9 cellular contexts compared by ENCODE assay signal in genomic region chr3:129428020-129428381, GRCh38. TPM values are rescaled to one million over a fixed set of nuclear protein-coding genes. Genes with fewer than 3 reads are reported as not detected.
DNase-seq lines count a peak whose midpoint lies in the region; ATAC-seq, FAIRE-seq and TF ChIP-seq lines count a peak whose summit lies in the region.
"Had no signal": no experiment of that assay in that cellular context is flagged by ENCODE, and none has a peak within 500 bp of the region (broad histone marks: within the 10 kb centered on the region; RNA-seq: fewer than 3 reads in every experiment).

No MANE protein-coding gene starts in this region.

- H4K20me1 ChIP-seq in HepG2 (ENCODE audit: insufficient read depth, low read length): no peaks in the 10 kb centered on the region

- no peaks in the 10 kb centered on the region for H3K9me3 Mint-ChIP-seq in T-helper 2 cell treated with Interferon-gamma antibody and Interleukin-4, amounts not matched to agents 5 μg/mL and 100 μg/mL, for 36 hours

- peak overlapping the region; percentile 80 for H3K4me3 Mint-ChIP-seq in T-helper 2 cell treated with Interferon-gamma antibody and Interleukin-4, amounts not matched to agents 5 μg/mL and 100 μg/mL, for 36 hours

- no peaks in the 10 kb centered on the region for H3K9me3 ChIP-seq in body of pancreas
- H3K9me3 ChIP-seq in HepG2 (ENCODE audit: low read length): no peaks in the 10 kb centered on the region
- no peaks in the 10 kb centered on the region for H3K9me3 ChIP-seq in thyroid gland

- no peak for DNase-seq in T-helper 2 cell treated with Interferon-gamma antibody and Interleukin-4, amounts not matched to agents 5 μg/mL and 100 μg/mL, for 36 hours (ENCODE audit: low spot score)
- DNase-seq in T-helper 2 cell: no peak
- DNase-seq in body of pancreas: no peak
- no peak for DNase-seq in HepG2 (ENCODE audit: low spot score)
- DNase-seq in thyroid gland: no peak
- DNase-seq in GM13977 (ENCODE audit: low spot score): no peak

- POLR2A ChIA-PET in HepG2 (lab: Yijun Ruan, JAX): interaction anchor here (1.0 to 2.9 kb wide), 5 partner anchors 10 to 39 kb away, joined by 5 to 26 read pairs (median 6); partner anchors contain the start of genes IFT122 and MBD4

- no peak overlapping the region for H3K27ac ChIP-seq in body of pancreas
- no peak overlapping the region for H3K27ac ChIP-seq in HepG2 (ENCODE audit: extremely low read length, insufficient read depth, low read length)
- H3K27ac ChIP-seq in thyroid gland: no peak overlapping the region

- no peak for TF ChIP-seq POLR2A in body of pancreas (IDR thresholded peaks at IDR 0.05)
- no peak for TF ChIP-seq POLR2A in HepG2 (IDR thresholded peaks at IDR 0.05; ENCODE audit: insufficient read depth in 1 of 2, low read depth in 2 of 2, low read length in 2 of 2)
- TF ChIP-seq POLR2A in thyroid gland (IDR thresholded peaks at IDR 0.05): no peak

- H3K4me1 ChIP-seq in body of pancreas: peaks cover 18% of the 10 kb centered on the region
- H3K4me1 ChIP-seq in HepG2 (ENCODE audit: insufficient read depth, low read length): peaks cover 56% of the 10 kb centered on the region
- H3K4me1 ChIP-seq in thyroid gland: peaks cover 4 to 19% of the 10 kb centered on the region in 2 donors

- peak overlapping the region; percentile 95 for H3K4me2 ChIP-seq in HepG2 (ENCODE audit: low read depth, low read length)

- FAIRE-seq in HepG2 (lab: Jason Lieb, UNC): no peak

- H3K9ac ChIP-seq in HepG2 (ENCODE audit: insufficient read depth, low read depth, low read length): peak overlapping the region; percentile 45

- no peak for TF ChIP-seq RAD21 in HepG2 (CRISPR knock-in tag; IDR thresholded peaks at IDR 0.05)

- H3K27me3 ChIP-seq in body of pancreas (no peaks in the 10 kb centered on the region), HepG2 (ENCODE audit: control insufficient read depth in 1 of 2, insufficient read depth in 2 of 2, low read length in 2 of 2) (peaks cover 0 to 4% of the 10 kb centered on the region in 2 experiments; a peak in 2 of 5 replicates), thyroid gland (no peaks in the 10 kb centered on the region)

- BruUV-seq in HepG2 (replicated peaks; lab: Mats Ljungman, UMichigan): no TSS peak

- peak; percentile 4 for ATAC-seq in body of pancreas
- peak; percentile 47 for ATAC-seq in HepG2
- ATAC-seq in GM18511 (IDR thresholded peaks at IDR 0.05; ENCODE audit: unreplicated experiment): no peak
- ATAC-seq in HG02840 (IDR thresholded peaks at IDR 0.05; ENCODE audit: low FRiP score, unreplicated experiment): no peak

- peaks cover 25% of the 10 kb centered on the region for H3K36me3 Mint-ChIP-seq in T-helper 2 cell treated with Interferon-gamma antibody and Interleukin-4, amounts not matched to agents 5 μg/mL and 100 μg/mL, for 36 hours (ENCODE audit: low read depth)

- CTCF ChIA-PET in HepG2 (lab: Yijun Ruan, JAX; ENCODE audit: low intra/inter-chr PET ratio, low total read pairs): no interaction called here

- 8 to 9% methylated on average over 8 of the region's 8 CpGs for WGBS in body of pancreas, 2 donors
- WGBS in HepG2 (ENCODE audit: low lambda C conversion rate): 23% methylated on average over 8 of the region's 8 CpGs
- WGBS in thyroid gland, 2 donors: 14 to 15% methylated on average over 8 of the region's 8 CpGs

- in situ Hi-C loops in HepG2 (cut with HindIII; ENCODE audit: extremely low pct_ligation_motif_present, low pct_unique_long_range_greater_than_20kb): no loop called here
- in situ Hi-C loops in GM13977 (cut with MboI; ENCODE audit: low pct_unique_long_range_greater_than_20kb, low sequenced_read_pairs, unreplicated experiment): no loop called here

- TF ChIP-seq EP300 in HepG2 (IDR thresholded peaks at IDR 0.05; ENCODE audit: low read depth in 2 of 2, low read length in 2 of 2) (no peak), HepG2 (CRISPR knock-in tag; IDR thresholded peaks at IDR 0.05; ENCODE audit: borderline replicate concordance) (no peak)

- no peak overlapping the region for H3K27ac Mint-ChIP-seq in T-helper 2 cell treated with Interferon-gamma antibody and Interleukin-4, amounts not matched to agents 5 μg/mL and 100 μg/mL, for 36 hours

- no peaks in the 10 kb centered on the region for H3K79me2 ChIP-seq in HepG2 (ENCODE audit: insufficient read depth, low read length)

- H3K36me3 ChIP-seq in body of pancreas (replicated peaks in 1 of 2; ENCODE audit: insufficient read depth in 1 of 2, low read depth in 2 of 2): peaks cover 0 to 19% of the 10 kb centered on the region in 2 donors
- peaks cover 2 to 17% of the 10 kb centered on the region in 2 experiments; a peak in 4 of 5 replicates for H3K36me3 ChIP-seq in HepG2 (replicated peaks in 1 of 2; ENCODE audit: control insufficient read depth in 1 of 2, insufficient read depth in 2 of 2, low read length in 2 of 2)
- peaks cover 18 to 29% of the 10 kb centered on the region in 2 donors for H3K36me3 ChIP-seq in thyroid gland

- H2AFZ ChIP-seq in HepG2 (ENCODE audit: low read length): no peak overlapping the region

- TF ChIP-seq CTCF in body of pancreas (IDR thresholded peaks at IDR 0.05) (no peak), HepG2 (CRISPR knock-in tag; IDR thresholded peaks at IDR 0.05) (no peak), thyroid gland (IDR thresholded peaks at IDR 0.05) (peak in 1 of 6 experiments; percentile 6), GM13977 (IDR thresholded peaks at IDR 0.05; ENCODE audit: extremely low read depth, insufficient read depth, missing control alignments) (no peak)

- H3K4me3 ChIP-seq in body of pancreas (peak overlapping the region in 1 of 2 donors; percentile 6), HepG2 (replicated peaks in 1 of 3; ENCODE audit: insufficient read depth in 1 of 3, low read depth in 2 of 3, low read length in 3 of 3) (peak overlapping the region; percentile 49 to 75 (median 56); a peak in 5 of 6 replicates), thyroid gland (replicated peaks in 1 of 3) (peak overlapping the region; percentile 37 to 73 (median 54))

- peaks cover 7% of the 10 kb centered on the region for H3K27me3 Mint-ChIP-seq in T-helper 2 cell treated with Interferon-gamma antibody and Interleukin-4, amounts not matched to agents 5 μg/mL and 100 μg/mL, for 36 hours (ENCODE audit: low read depth)

- H3K4me1 Mint-ChIP-seq in T-helper 2 cell treated with Interferon-gamma antibody and Interleukin-4, amounts not matched to agents 5 μg/mL and 100 μg/mL, for 36 hours (ENCODE audit: low read depth): peaks cover 18% of the 10 kb centered on the region

- intact Hi-C loops in body of pancreas (cut with DNase I): no loop called here
- intact Hi-C loops in HepG2 (cut with micrococcal nuclease; ENCODE audit: unreplicated experiment): loop anchor here (5.0 kb wide), 1 partner anchor 146 kb away; no protein-coding TSS in a partner anchor
- intact Hi-C loops in thyroid gland (cut with DNase I): no loop called here

RNA-seq across cellular contexts. Expression of gene EFCAB12, which starts 0.4 kb away (rescaled TPM):
- total RNA-seq in body of pancreas: 1 to 10 TPM in 1 of 2 donors, under 1 TPM in 1; under 0.01 to 1.3 TPM
- 0.11 and 0.31 TPM in 2 replicates for total RNA-seq in HepG2 (2016; rRNA removed; fragmentation: Illumina TruSeq; extraction: Trizol)
- total RNA-seq in HepG2 (2016; cell fraction: cytosol; rRNA removed; fragmentation: Illumina TruSeq; extraction: Trizol; ENCODE audit: low read depth): 0.18 TPM in 1 of 2 replicates, not detected in the other
- total RNA-seq in HepG2 (2016; cell fraction: insoluble cytoplasmic fraction; rRNA removed; fragmentation: Illumina TruSeq; extraction: Trizol): 0.07 and 0.26 TPM in 2 replicates
- 0.14 and 0.15 TPM in 2 replicates for total RNA-seq in HepG2 (2016; cell fraction: membrane; rRNA removed; fragmentation: Illumina TruSeq; extraction: Trizol)
- total RNA-seq in HepG2 (2016; cell fraction: nucleus; rRNA removed; fragmentation: Illumina TruSeq; extraction: Trizol): 0.34 and 0.50 TPM in 2 replicates
- polyA plus RNA-seq in HepG2 (2011; rRNA removed): 2.4 and 2.9 TPM in 2 replicates
- 1.3 and 1.4 TPM in 2 replicates for polyA plus RNA-seq in HepG2 (2011; cell fraction: cytosol; rRNA removed)
- 9.6 and 10.2 TPM in 2 replicates for polyA plus RNA-seq in HepG2 (2011; cell fraction: nucleus; rRNA removed)
- polyA plus RNA-seq in HepG2 (2012): 2.4 and 3.5 TPM in 2 replicates
- 0.06 and 0.17 TPM in 2 replicates for polyA plus RNA-seq in HepG2 (2016; cell fraction: cytosol; fragmentation: Illumina TruSeq; extraction: Trizol; ENCODE audit: low read depth)
- polyA plus RNA-seq in HepG2 (2016; cell fraction: insoluble cytoplasmic fraction; fragmentation: Illumina TruSeq; extraction: Trizol; ENCODE audit: low read depth): 0.33 and 0.35 TPM in 2 replicates
- 0.15 and 0.24 TPM in 2 replicates for polyA plus RNA-seq in HepG2 (2016; cell fraction: membrane; fragmentation: Illumina TruSeq; extraction: Trizol; ENCODE audit: low read depth)
- 0.92 and 1.5 TPM in 2 replicates for polyA plus RNA-seq in HepG2 (2016; cell fraction: nucleus; fragmentation: Illumina TruSeq; extraction: Trizol; ENCODE audit: insufficient read depth, low read depth)
- polyA minus RNA-seq in HepG2 (2011; rRNA and poly(A)+ RNA removed; ENCODE audit: low replicate concordance): 1.9 and 2.0 TPM in 2 replicates
- polyA minus RNA-seq in HepG2 (2011; cell fraction: cytosol; rRNA and poly(A)+ RNA removed): 0.70 and 0.89 TPM in 2 replicates
- polyA minus RNA-seq in HepG2 (2011; cell fraction: nucleus; rRNA and poly(A)+ RNA removed): 3.9 and 4.8 TPM in 2 replicates
- total RNA-seq in thyroid gland: 1 to 10 TPM in 1 of 4 donors, under 1 TPM in 3; 0.67 to 1.2 (median 0.74) TPM
- total RNA-seq: Daoy had no signal

RNA-seq across cellular contexts. Expression of gene MBD4, which starts 11.7 kb away (rescaled TPM):
- 10 to 100 TPM; 18.7 to 23.1 TPM for total RNA-seq in body of pancreas
- total RNA-seq in HepG2 (2016; rRNA removed; fragmentation: Illumina TruSeq; extraction: Trizol): 25.3 and 26.9 TPM in 2 replicates
- total RNA-seq in HepG2 (2016; cell fraction: cytosol; rRNA removed; fragmentation: Illumina TruSeq; extraction: Trizol; ENCODE audit: low read depth): 5.2 and 7.0 TPM in 2 replicates
- total RNA-seq in HepG2 (2016; cell fraction: insoluble cytoplasmic fraction; rRNA removed; fragmentation: Illumina TruSeq; extraction: Trizol): 25.0 and 27.0 TPM in 2 replicates
- 11.5 and 12.6 TPM in 2 replicates for total RNA-seq in HepG2 (2016; cell fraction: membrane; rRNA removed; fragmentation: Illumina TruSeq; extraction: Trizol)
- total RNA-seq in HepG2 (2016; cell fraction: nucleus; rRNA removed; fragmentation: Illumina TruSeq; extraction: Trizol): 30.2 and 35.1 TPM in 2 replicates
- 13.7 and 14.9 TPM in 2 replicates for polyA plus RNA-seq in HepG2 (2011; rRNA removed)
- polyA plus RNA-seq in HepG2 (2011; cell fraction: cytosol; rRNA removed): 4.8 and 4.9 TPM in 2 replicates
- 22.5 and 26.7 TPM in 2 replicates for polyA plus RNA-seq in HepG2 (2011; cell fraction: nucleus; rRNA removed)
- 10.8 and 12.2 TPM in 2 replicates for polyA plus RNA-seq in HepG2 (2012)
- 1.9 and 2.1 TPM in 2 replicates for polyA plus RNA-seq in HepG2 (2016; cell fraction: cytosol; fragmentation: Illumina TruSeq; extraction: Trizol; ENCODE audit: low read depth)
- 21.7 and 24.1 TPM in 2 replicates for polyA plus RNA-seq in HepG2 (2016; cell fraction: insoluble cytoplasmic fraction; fragmentation: Illumina TruSeq; extraction: Trizol; ENCODE audit: low read depth)
- 4.6 and 5.5 TPM in 2 replicates for polyA plus RNA-seq in HepG2 (2016; cell fraction: membrane; fragmentation: Illumina TruSeq; extraction: Trizol; ENCODE audit: low read depth)
- 43.7 and 51.7 TPM in 2 replicates for polyA plus RNA-seq in HepG2 (2016; cell fraction: nucleus; fragmentation: Illumina TruSeq; extraction: Trizol; ENCODE audit: insufficient read depth, low read depth)
- polyA minus RNA-seq in HepG2 (2011; rRNA and poly(A)+ RNA removed; ENCODE audit: low replicate concordance): 6.9 and 16.7 TPM in 2 replicates
- 4.8 and 6.9 TPM in 2 replicates for polyA minus RNA-seq in HepG2 (2011; cell fraction: cytosol; rRNA and poly(A)+ RNA removed)
- 32.4 and 39.8 TPM in 2 replicates for polyA minus RNA-seq in HepG2 (2011; cell fraction: nucleus; rRNA and poly(A)+ RNA removed)
- 10 to 100 TPM; 22.9 to 35.2 (median 28.6) TPM for total RNA-seq in thyroid gland

RNA-seq across cellular contexts. Expression of gene IFT122, which starts 12.0 kb away (rescaled TPM):
- total RNA-seq in body of pancreas (10 to 100 TPM; 10.5 to 34.8 TPM), HepG2 (2016; rRNA removed; fragmentation: Illumina TruSeq; extraction: Trizol) (10.3 and 10.8 TPM in 2 replicates), thyroid gland (10 to 100 TPM; 40.7 to 67.9 (median 46.7) TPM)
- 1.7 and 3.1 TPM in 2 replicates for total RNA-seq in HepG2 (2016; cell fraction: cytosol; rRNA removed; fragmentation: Illumina TruSeq; extraction: Trizol; ENCODE audit: low read depth)
- 9.7 and 10.0 TPM in 2 replicates for total RNA-seq in HepG2 (2016; cell fraction: insoluble cytoplasmic fraction; rRNA removed; fragmentation: Illumina TruSeq; extraction: Trizol)
- total RNA-seq in HepG2 (2016; cell fraction: membrane; rRNA removed; fragmentation: Illumina TruSeq; extraction: Trizol): 3.2 and 3.8 TPM in 2 replicates
- 13.1 and 17.6 TPM in 2 replicates for total RNA-seq in HepG2 (2016; cell fraction: nucleus; rRNA removed; fragmentation: Illumina TruSeq; extraction: Trizol)
- 9.1 and 10.1 TPM in 2 replicates for polyA plus RNA-seq in HepG2 (2011; rRNA removed)
- polyA plus RNA-seq in HepG2 (2011; cell fraction: cytosol; rRNA removed): 6.0 and 7.1 TPM in 2 replicates
- 39.5 and 68.7 TPM in 2 replicates for polyA plus RNA-seq in HepG2 (2011; cell fraction: nucleus; rRNA removed)
- polyA plus RNA-seq in HepG2 (2012): 8.5 and 8.9 TPM in 2 replicates
- polyA plus RNA-seq in HepG2 (2016; cell fraction: cytosol; fragmentation: Illumina TruSeq; extraction: Trizol; ENCODE audit: low read depth): 1.0 and 2.0 TPM in 2 replicates
- polyA plus RNA-seq in HepG2 (2016; cell fraction: insoluble cytoplasmic fraction; fragmentation: Illumina TruSeq; extraction: Trizol; ENCODE audit: low read depth): 6.8 and 7.9 TPM in 2 replicates
- polyA plus RNA-seq in HepG2 (2016; cell fraction: membrane; fragmentation: Illumina TruSeq; extraction: Trizol; ENCODE audit: low read depth): 1.5 and 2.2 TPM in 2 replicates
- polyA plus RNA-seq in HepG2 (2016; cell fraction: nucleus; fragmentation: Illumina TruSeq; extraction: Trizol; ENCODE audit: insufficient read depth, low read depth): 31.1 and 32.0 TPM in 2 replicates
- 44.2 and 53.6 TPM in 2 replicates for polyA minus RNA-seq in HepG2 (2011; rRNA and poly(A)+ RNA removed; ENCODE audit: low replicate concordance)
- polyA minus RNA-seq in HepG2 (2011; cell fraction: cytosol; rRNA and poly(A)+ RNA removed): 4.7 and 7.2 TPM in 2 replicates
- polyA minus RNA-seq in HepG2 (2011; cell fraction: nucleus; rRNA and poly(A)+ RNA removed): 22.0 and 30.6 TPM in 2 replicates

Comparison
In these comparisons a context has a peak if more than half of its experiments do, and no peak if none do; other contexts are left out.
1. ATAC-seq: peak in body of pancreas (single experiment) and HepG2 (single experiment); none in GM18511 (single experiment) and HG02840 (single experiment).